22 cellular contexts compared by ENCODE assay signal in genomic region chr6:85456782-85457181, GRCh38. TPM values are rescaled to one million over a fixed set of nuclear protein-coding genes. Genes with fewer than 3 reads are reported as not detected.
DNase-seq lines count a peak whose midpoint lies in the region; ATAC-seq, FAIRE-seq and TF ChIP-seq lines count a peak whose summit lies in the region.
"Had no signal": no experiment of that assay in that cellular context is flagged by ENCODE, and none has a peak within 500 bp of the region (broad histone marks: within the 10 kb centered on the region; RNA-seq: fewer than 3 reads in every experiment).

No MANE protein-coding gene starts in this region.

- TF ChIP-seq RAD21 in K562 (CRISPR knock-in tag; conservative IDR thresholded peaks at IDR 0.05 in 1 of 2, IDR thresholded peaks at IDR 0.05 in 1 of 2): no peak

- no peaks in the 10 kb centered on the region for H3K9me3 ChIP-seq in CD8-positive, alpha-beta T cell (ENCODE audit: low read length)
- no peaks in the 10 kb centered on the region for H3K9me3 ChIP-seq in K562 (replicated peaks; ENCODE audit: control insufficient read depth, insufficient read depth, low read depth, low read length)
- H3K9me3 ChIP-seq in skeletal muscle satellite cell (replicated peaks; ENCODE audit: low read length): no peaks in the 10 kb centered on the region
- H3K9me3 ChIP-seq: BE2C, ovary, right atrium auricular region had no signal

- no peak overlapping the region for H2AFZ ChIP-seq in K562 (ENCODE audit: low read depth, low read length)

- H3K9ac ChIP-seq in K562 (ENCODE audit: insufficient read depth in 1 of 2, low read depth in 2 of 2, low read length in 2 of 2) (no peak overlapping the region), skeletal muscle satellite cell (ENCODE audit: low read depth, low read length) (peak overlapping the region; percentile 80)

- TF ChIP-seq CTCF in CD8-positive, alpha-beta T cell (IDR thresholded peaks at IDR 0.05): no peak
- TF ChIP-seq CTCF in HFFc6 (IDR thresholded peaks at IDR 0.05): no peak
- TF ChIP-seq CTCF in K562 (IDR thresholded peaks at IDR 0.05 in 2 of 3, conservative IDR thresholded peaks at IDR 0.05 in 1 of 3; ENCODE audit: insufficient read depth in 2 of 3, low read depth in 1 of 3, low read length in 3 of 3): no peak

- no peak for TF ChIP-seq EP300 in K562 (IDR thresholded peaks at IDR 0.05; ENCODE audit: low read length)

- H3K27me3 Mint-ChIP-seq in CD8-positive, alpha-beta T cell (ENCODE audit: low read depth): peaks cover 2% of the 10 kb centered on the region
- peaks cover 3% of the 10 kb centered on the region; the same call in 1 of the 2 replicates for H3K27me3 Mint-ChIP-seq in HFFc6 (ENCODE audit: insufficient read depth)

- no peaks in the 10 kb centered on the region for H4K20me1 ChIP-seq in K562 (replicated peaks; ENCODE audit: control insufficient read depth, insufficient read depth, low read length)

- no peak overlapping the region for H3K4me3 ChIP-seq in CD8-positive, alpha-beta T cell (ENCODE audit: low read depth, low read length)
- H3K4me3 ChIP-seq in K562 (no peak overlapping the region), skeletal muscle satellite cell (ENCODE audit: low read length) (peak overlapping the region; percentile 14)
- H3K4me3 ChIP-seq: cardiac muscle cell, ovary, right atrium auricular region had no signal

- H3K4me2 ChIP-seq in K562 (ENCODE audit: insufficient read depth, low read length) (no peak overlapping the region), skeletal muscle satellite cell (ENCODE audit: low read length) (peak overlapping the region; percentile 80)

- H3K4me1 Mint-ChIP-seq in CD8-positive, alpha-beta T cell (ENCODE audit: low read depth): peaks cover 97% of the 10 kb centered on the region
- peaks cover 100% of the 10 kb centered on the region for H3K4me1 Mint-ChIP-seq in HFFc6 (ENCODE audit: low read depth)

- POLR2A ChIA-PET in CD8-positive, alpha-beta T cell (lab: Charles Lee): interaction anchor here (1.1 kb wide), 1 partner anchor 26 kb away, joined by 3 read pairs; no protein-coding TSS in a partner anchor
- POLR2A ChIA-PET in K562 (lab: Yijun Ruan, JAX): interaction anchor here (1.2 to 1.4 kb wide), 2 partner anchors 11 to 26 kb away, joined by 3 to 4 read pairs; no protein-coding TSS in a partner anchor

- no TSS peak for BruUV-seq in K562 (replicated peaks; lab: Mats Ljungman, UMichigan)

- intact Hi-C loops in CD8-positive, alpha-beta T cell (cut with DNase I, micrococcal nuclease): loop anchor here in 1 of 2 experiments (10.0 kb wide), 1 partner anchor 218 kb away; no protein-coding TSS in a partner anchor
- intact Hi-C loops in K562 (cut with micrococcal nuclease): no loop called here

- no peak for DNase-seq in CD8-positive, alpha-beta T cell
- DNase-seq in HFFc6: no peak
- no peak for DNase-seq in K562 (ENCODE audit: extremely low read depth in 1 of 4, low spot score in 3 of 4)
- no peak for DNase-seq in effector CD4-positive, alpha-beta T cell
- no peak for DNase-seq in stimulated activated CD4-positive, alpha-beta T cell treated with anti-CD3 and anti-CD28 coated beads, Interleukin-4, amount 100 ng/mL, for 1 hour
- DNase-seq in activated naive CD4-positive, alpha-beta T cell (lab: John Stamatoyannopoulos, UW): no peak
- DNase-seq: activated CD4-positive, alpha-beta T cell treated with anti-CD3 and anti-CD28 coated beads for 48 hours; activated gamma-delta T cell; amniotic stem cell; BE2C; EL; foreskin keratinocyte; Karpas-422; NCI-H1092; NCI-H2029 treated with DMSO at 0.1 percent for 48 hours; ovary; Right ventricle myocardium superior; stimulated activated CD4-positive, alpha-beta T cell treated with anti-CD3 and anti-CD28 coated beads, Interleukin-15, amount 100 ng/mL, for 24 hours had no signal

- H3K4me3 Mint-ChIP-seq in CD8-positive, alpha-beta T cell: no peak overlapping the region
- peak overlapping the region; percentile 66 for H3K4me3 Mint-ChIP-seq in HFFc6

- CTCF ChIA-PET in CD8-positive, alpha-beta T cell (lab: Charles Lee): interaction anchor here (8.3 to 18.4 kb wide), 2 partner anchors 23 to 27 kb away, joined by 74 to 187 read pairs; no protein-coding TSS in a partner anchor
- CTCF ChIA-PET in K562 (lab: Yijun Ruan, JAX; ENCODE audit: low intra/inter-chr PET ratio): no interaction called here

- in situ Hi-C loops in K562 (cut with MboI): no loop called here

- H3K27ac ChIP-seq in CD8-positive, alpha-beta T cell (ENCODE audit: low read depth, low read length): no peak overlapping the region
- H3K27ac ChIP-seq in K562 (ENCODE audit: extremely low read depth, low read depth, low read length): no peak overlapping the region
- H3K27ac ChIP-seq: cardiac muscle cell, foreskin keratinocyte, right atrium auricular region had no signal

- H3K9me3 Mint-ChIP-seq in CD8-positive, alpha-beta T cell: no peaks in the 10 kb centered on the region
- no peaks in the 10 kb centered on the region for H3K9me3 Mint-ChIP-seq in HFFc6

- 2% methylated on average over 4 of the region's 4 CpGs for WGBS in K562 (ENCODE audit: insufficient coverage, low coverage, missing lambda C conversion rate)

- H3K27me3 ChIP-seq in CD8-positive, alpha-beta T cell (ENCODE audit: insufficient read depth, low read length): no peaks in the 10 kb centered on the region
- 0 out of 5 replicates have a peak, but pooled peaks cover 0 to 4% of the 10 kb centered on the region in 2 experiments for H3K27me3 ChIP-seq in K562 (ENCODE audit: control insufficient read depth in 2 of 2, insufficient read depth in 2 of 2, low read length in 2 of 2)
- H3K27me3 ChIP-seq in skeletal muscle satellite cell (ENCODE audit: control insufficient read depth, insufficient read depth, low read length): no peaks in the 10 kb centered on the region
- H3K27me3 ChIP-seq: BE2C, foreskin keratinocyte, ovary, right atrium auricular region had no signal

- H3K9me1 ChIP-seq in K562 (ENCODE audit: control insufficient read depth, insufficient read depth, low read length): no peaks in the 10 kb centered on the region

- H3K36me3 ChIP-seq in CD8-positive, alpha-beta T cell (ENCODE audit: insufficient read depth, low read length): no peaks in the 10 kb centered on the region
- H3K36me3 ChIP-seq in K562 (ENCODE audit: control insufficient read depth, insufficient read depth, low read length) (no peaks in the 10 kb centered on the region), skeletal muscle satellite cell (ENCODE audit: insufficient read depth, low read length) (peaks cover 73% of the 10 kb centered on the region)
- H3K36me3 ChIP-seq: BE2C, cardiac muscle cell, ovary, right atrium auricular region had no signal

- ATAC-seq in CD8-positive, alpha-beta T cell: no peak
- peak; percentile 51; the same call in 2 of the 3 replicates for ATAC-seq in K562
- ATAC-seq: foreskin keratinocyte had no signal

- no peak for FAIRE-seq in K562 (lab: Jason Lieb, UNC)
- FAIRE-seq: HTR-8/SVneo had no signal

- TF ChIP-seq POLR2A in K562 (conservative IDR thresholded peaks at IDR 0.05): no peak

- peak overlapping the region; percentile 88 for H3K27ac Mint-ChIP-seq in CD8-positive, alpha-beta T cell
- peak overlapping the region; percentile 79 for H3K27ac Mint-ChIP-seq in HFFc6

- H3K79me2 ChIP-seq in K562 (ENCODE audit: control insufficient read depth, insufficient read depth, low read length): no peaks in the 10 kb centered on the region

- peaks cover 9% of the 10 kb centered on the region for H3K36me3 Mint-ChIP-seq in CD8-positive, alpha-beta T cell
- peaks cover 52% of the 10 kb centered on the region for H3K36me3 Mint-ChIP-seq in HFFc6 (ENCODE audit: low read depth)

- peaks cover 97% of the 10 kb centered on the region for H3K4me1 ChIP-seq in CD8-positive, alpha-beta T cell (ENCODE audit: insufficient read depth, low read length)
- H3K4me1 ChIP-seq in K562 (replicated peaks in 1 of 2; ENCODE audit: control insufficient read depth in 2 of 2, insufficient read depth in 2 of 2, low read length in 2 of 2) (no peaks in the 10 kb centered on the region), skeletal muscle satellite cell (ENCODE audit: control insufficient read depth, insufficient read depth, low read length) (peaks cover 90% of the 10 kb centered on the region)

TF ChIP-seq in K562, 482 proteins besides CTCF, POLR2A, EP300 and RAD21:
- TF ChIP-seq STAG1 (CRISPR knock-in tag; IDR thresholded peaks at IDR 0.05; ENCODE audit: borderline replicate concordance) (no peak), DPF2 (IDR thresholded peaks at IDR 0.05) (no peak), FOXK2 (conservative IDR thresholded peaks at IDR 0.05 in 1 of 2, IDR thresholded peaks at IDR 0.05 in 1 of 2; ENCODE audit: low read depth in 2 of 2) (no peak)

RNA-seq across cellular contexts. Expression of gene NT5E, which starts 6.9 kb away (rescaled TPM):
- 10 to 100 TPM; 12.7 to 13.0 TPM for total RNA-seq in CD8-positive, alpha-beta T cell
- total RNA-seq in HFFc6 (2021; fragmentation: NEBNext Ultra II Directional; extraction: Animal tissue kit (Norgen Biotek cat#: 25700)): 100 to 1,000 TPM; 263 to 375 (median 316) TPM
- not detected in 2 replicates for total RNA-seq in K562 (2011; cell fraction: chromatin; rRNA removed; ENCODE audit: low replicate concordance)
- total RNA-seq in K562 (2011; cell fraction: nucleolus; rRNA removed): not detected in 2 replicates
- not detected in 2 replicates for total RNA-seq in K562 (2011; cell fraction: nucleoplasm; rRNA removed)
- total RNA-seq in K562 (2014; rRNA removed) (not detected in 2 replicates), K562 (2014; rRNA removed; fragmentation: Illumina TruSeq; extraction: Trizol) (not detected in 2 replicates), K562 (2015; rRNA removed; fragmentation: Illumina TruSeq; extraction: Trizol) (not detected in 2 replicates), K562 (2021) (0.13 and 0.25 TPM in 2 replicates)
- polyA plus RNA-seq in K562 (2011; rRNA removed) (0.01 TPM in 1 of 2 replicates, not detected in the other), K562 (2014; fragmentation: Illumina TruSeq; extraction: Trizol) (not detected in 2 replicates), K562 (2014; fragmentation: Nextera tagmentation; extraction: Ambion mirVana) (not detected), K562 (2014; rRNA removed) (not detected in 2 replicates)
- not detected in 2 replicates for polyA plus RNA-seq in K562 (2011; cell fraction: cytosol; rRNA removed)
- polyA plus RNA-seq in K562 (2011; cell fraction: nucleus; rRNA removed): not detected in 2 replicates
- polyA plus RNA-seq in K562 (2012): 0.12 TPM in 1 of 2 replicates, not detected in the other
- polyA minus RNA-seq in K562 (2011; rRNA and poly(A)+ RNA removed): not detected in 2 replicates
- polyA minus RNA-seq in K562 (2011; cell fraction: cytosol; rRNA and poly(A)+ RNA removed): not detected in 2 replicates
- polyA minus RNA-seq in K562 (2011; cell fraction: nucleus; rRNA and poly(A)+ RNA removed): not detected in 2 replicates
- 342 and 377 TPM in 2 replicates for total RNA-seq in skeletal muscle satellite cell (2012; rRNA removed)

Comparison
In these comparisons a context has a peak if more than half of its experiments do, and no peak if none do; other contexts are left out.
1. RNA of gene NT5E, which starts 6.9 kb away (total RNA-seq): 263 to 375 TPM in HFFc6; 12.7 to 13.0 TPM in CD8-positive, alpha-beta T cell and 0.13 to 0.25 TPM in K562; every median in the first group is over 10 times any median in the second.